ENCODE assay signal across 35 cellular contexts in the genomic region with DNA sequence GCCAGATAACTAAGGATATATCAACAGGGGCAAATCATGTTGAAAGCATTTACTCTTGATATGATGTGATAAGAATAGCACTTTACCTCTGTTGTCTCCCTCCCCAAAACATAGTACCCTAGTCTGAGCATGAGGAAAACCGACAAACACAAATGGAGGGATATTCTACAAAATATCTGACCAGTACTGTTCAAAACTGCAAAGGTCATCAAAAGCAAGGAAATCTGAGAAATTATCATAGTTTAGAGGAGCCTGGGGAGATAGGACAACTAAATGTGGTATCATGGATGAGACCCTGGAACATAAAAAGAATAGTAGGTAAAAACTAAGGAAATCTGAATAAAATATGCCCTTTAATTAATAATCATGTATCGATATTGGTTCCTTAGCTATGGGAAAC.
"Had no signal": no experiment of that assay in that cellular context is flagged by ENCODE, and none has a peak within 500 bp of the region (broad histone marks: within the 10 kb centered on the region; RNA-seq: fewer than 3 reads in every experiment).

No MANE protein-coding gene starts in this region.

- H3K27me3 ChIP-seq: MG63 had no signal

- H3K4me2 ChIP-seq: KMS-11 had no signal

- DNase-seq: Karpas-422, Kasumi-1, MG63, MM.1S, MV-4-11, NCI-H1048, NCI-H1092, NCI-H1092 treated with DMSO at 0.1 percent for 48 hours, NCI-H1105, NCI-H1105 treated with DMSO at 0.1 percent for 48 hours, NCI-H1417, NCI-H1417 treated with DMSO at 0.1 percent for 48 hours, NCI-H1436, NCI-H1436 treated with DMSO at 0.1 percent for 48 hours, NCI-H146, NCI-H1694, NCI-H1694 treated with DMSO at 0.1 percent for 48 hours, NCI-H187, NCI-H187 treated with DMSO at 0.1 percent for 48 hours, NCI-H1930, NCI-H2029, NCI-H2029 treated with DMSO at 0.1 percent for 48 hours, NCI-H2081, NCI-H2107, NCI-H2171, NCI-H2171 treated with DMSO at 0.1 percent for 48 hours, NCI-H2227 treated with DMSO at 0.1 percent for 48 hours, NCI-H226, NCI-H345, NCI-H446, NCI-H446 treated with DMSO at 0.1 percent for 48 hours, NCI-H510A, NCI-H510A treated with DMSO at 0.1 percent for 48 hours, NCI-H524 had no signal

- H3K9me3 ChIP-seq: MG63 had no signal

- H3K9ac ChIP-seq: KMS-11 had no signal

- H3K4me3 ChIP-seq: MG63 had no signal

- H3K27ac ChIP-seq: KMS-11 had no signal

- H3K36me3 ChIP-seq: MG63 had no signal
